Comparison of ENCODE assay signal across 16 cellular contexts in the genomic region with DNA sequence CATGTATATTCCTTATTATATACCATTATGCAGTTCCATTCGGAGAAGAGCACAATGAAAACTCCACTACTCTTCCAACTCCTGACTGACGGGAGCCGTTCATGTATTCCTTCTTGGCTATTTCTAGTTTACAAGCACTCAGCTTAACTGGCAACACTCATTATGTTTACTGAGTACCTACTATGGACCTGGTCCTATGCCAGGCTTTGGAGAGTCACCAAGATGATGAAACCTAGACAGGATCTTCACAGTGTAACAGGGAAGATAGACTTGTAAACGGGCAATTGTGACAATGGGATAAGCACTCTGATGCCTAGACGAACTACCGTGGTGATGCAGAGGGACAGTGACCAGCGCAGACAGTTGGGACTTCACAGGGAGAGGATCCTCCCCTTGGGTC.
"Had no signal": no experiment of that assay in that cellular context is flagged by ENCODE, and none has a peak within 500 bp of the region (broad histone marks: within the 10 kb centered on the region; RNA-seq: fewer than 3 reads in every experiment).

No MANE protein-coding gene starts in this region.

- H3K27me3 ChIP-seq: body of pancreas, vagina had no signal

- H3K4me3 ChIP-seq: body of pancreas, mucosa of descending colon, vagina had no signal

- H3K9me3 ChIP-seq: body of pancreas, mucosa of descending colon, vagina had no signal

- H3K27ac ChIP-seq: body of pancreas, WERI-Rb-1 had no signal

- DNase-seq: activated CD4-positive, alpha-beta T cell treated with anti-CD3 and anti-CD28 coated beads for 48 hours; activated CD8-positive, alpha-beta memory T cell treated with anti-CD3 and anti-CD28 coated beads for 24 hours; activated T-cell treated with anti-CD3 and anti-CD28 coated beads for 4 hours; body of pancreas; cerebellar nuclear complex; hippocampal formation; naive thymus-derived CD8-positive, alpha-beta T cell; stimulated activated CD4-positive, alpha-beta T cell treated with anti-CD3 and anti-CD28 coated beads, Interleukin-4, amount 100 ng/mL, for 1 hour; stimulated activated CD8-positive, alpha-beta memory T cell treated with anti-CD3 and anti-CD28 coated beads, Interleukin-4, amount 100 ng/mL, for 48 hours; T-cell; T1000; WERI-Rb-1 had no signal

- ATAC-seq: mucosa of descending colon; naive thymus-derived CD8-positive, alpha-beta T cell had no signal

- H3K27me3 Mint-ChIP-seq: activated naive CD4-positive, alpha-beta T cell treated with anti-CD3 and anti-CD28 coated beads, Interleukin-2, amount 50 U/mL, for 24 hours; dendritic cell treated with granulocyte-macrophage colony-stimulating factor and Interleukin-4, amounts not matched to agents 40 ng/mL and 50 ng/mL, for 4 days; naive thymus-derived CD8-positive, alpha-beta T cell; T-cell had no signal

- H3K27ac Mint-ChIP-seq: activated naive CD4-positive, alpha-beta T cell treated with anti-CD3 and anti-CD28 coated beads, Interleukin-2, amount 50 U/mL, for 24 hours; dendritic cell treated with granulocyte-macrophage colony-stimulating factor and Interleukin-4, amounts not matched to agents 40 ng/mL and 50 ng/mL, for 4 days; T-cell had no signal

- H3K4me3 Mint-ChIP-seq: activated naive CD4-positive, alpha-beta T cell treated with anti-CD3 and anti-CD28 coated beads, Interleukin-2, amount 50 U/mL, for 24 hours; dendritic cell treated with granulocyte-macrophage colony-stimulating factor and Interleukin-4, amounts not matched to agents 40 ng/mL and 50 ng/mL, for 4 days; T-cell had no signal

- H3K9me3 Mint-ChIP-seq: activated naive CD4-positive, alpha-beta T cell treated with anti-CD3 and anti-CD28 coated beads, Interleukin-2, amount 50 U/mL, for 24 hours; dendritic cell treated with granulocyte-macrophage colony-stimulating factor and Interleukin-4, amounts not matched to agents 40 ng/mL and 50 ng/mL, for 4 days; naive thymus-derived CD8-positive, alpha-beta T cell; T-cell had no signal
